Comparison of ENCODE assay signal across 1 cellular context in genomic region chr3:152296382-152296781, GRCh38.
TF ChIP-seq lines count a peak whose summit lies in the region.

No MANE protein-coding gene starts in this region.

TF ChIP-seq in endothelial cell of umbilical vein, 7 proteins besides CTCF, POLR2A, EP300 and RAD21 (continued from another document):
- no peak for TF ChIP-seq JUN (IDR thresholded peaks at IDR 0.05; ENCODE audit: borderline replicate concordance, insufficient read depth, insufficient read length, low read depth)
